ENCODE assay signal across 16 cellular contexts in the genomic region with DNA sequence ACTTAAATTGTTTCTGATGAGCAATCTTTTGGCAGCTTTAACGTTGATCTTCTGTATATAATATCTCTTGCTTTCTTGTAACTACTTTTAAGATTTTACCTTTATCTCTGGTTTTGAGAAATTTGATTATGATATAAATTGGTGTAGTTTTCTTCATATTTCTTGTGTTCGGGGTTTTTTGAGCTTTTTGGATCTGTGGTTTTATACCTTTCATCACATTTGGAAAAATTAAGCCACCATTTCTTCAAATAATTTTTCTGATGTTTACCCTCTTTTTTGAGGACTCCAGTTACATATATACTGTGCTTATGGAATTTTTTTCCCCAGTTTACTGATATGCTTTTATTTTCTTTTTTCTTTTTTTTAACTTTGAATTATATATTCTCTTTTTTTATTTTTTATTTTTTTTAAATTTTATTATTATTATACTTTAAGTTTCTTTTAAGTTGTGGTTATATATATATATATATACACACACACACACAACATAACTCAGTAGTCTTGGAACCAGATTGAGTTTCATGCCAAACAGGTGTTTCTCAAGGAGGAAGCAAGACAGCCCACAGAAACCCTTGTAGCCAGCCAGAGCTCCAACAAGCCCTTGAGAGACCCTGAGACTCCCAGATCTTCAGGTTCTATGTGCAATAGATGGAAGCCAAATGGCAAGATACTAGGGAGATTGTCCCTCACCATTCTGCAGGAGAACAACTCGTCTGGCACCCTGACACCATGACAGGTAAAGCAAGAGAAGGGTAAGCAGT. TPM values are rescaled to one million over a fixed set of nuclear protein-coding genes. Genes with fewer than 3 reads are reported as not detected.
A peak's percentile ranks its signal among the peaks of the same experiment; 100 is the strongest.
DNase-seq lines count a peak whose midpoint lies in the region; ATAC-seq lines count a peak whose summit lies in the region.
"Had no signal": no experiment of that assay in that cellular context is flagged by ENCODE, and none has a peak within 500 bp of the region (broad histone marks: within the 10 kb centered on the region; RNA-seq: fewer than 3 reads in every experiment).

No MANE protein-coding gene starts in this region.

- H3K9me3 Mint-ChIP-seq in activated CD4-positive, alpha-beta T cell treated with anti-CD3 and anti-CD28 coated beads for 36 hours (ENCODE audit: low read depth), result no peaks in the 10 kb centered on the region
- no peaks in the 10 kb centered on the region for H3K9me3 Mint-ChIP-seq in stimulated activated naive CD8-positive, alpha-beta T cell treated with anti-CD3 and anti-CD28 coated beads, Interleukin-15, amount 100 ng/mL, for 72 hours
- H3K9me3 Mint-ChIP-seq: central memory CD8-positive, alpha-beta T cell; stimulated activated effector memory CD8-positive, alpha-beta T cell treated with anti-CD3 and anti-CD28 coated beads, Interleukin-12 subunit alpha, Interleukin-12 subunit beta, amount 100 ng/mL, for 72 hours had no signal

- peaks cover 11% of the 10 kb centered on the region for H3K4me1 Mint-ChIP-seq in activated CD4-positive, alpha-beta T cell treated with anti-CD3 and anti-CD28 coated beads for 36 hours
- peaks cover 8% of the 10 kb centered on the region for H3K4me1 Mint-ChIP-seq in stimulated activated naive CD8-positive, alpha-beta T cell treated with anti-CD3 and anti-CD28 coated beads, Interleukin-15, amount 100 ng/mL, for 72 hours

- H3K27me3 Mint-ChIP-seq in activated CD4-positive, alpha-beta T cell treated with anti-CD3 and anti-CD28 coated beads for 36 hours, result peaks cover 10% of the 10 kb centered on the region
- H3K27me3 Mint-ChIP-seq in stimulated activated naive CD8-positive, alpha-beta T cell treated with anti-CD3 and anti-CD28 coated beads, Interleukin-15, amount 100 ng/mL, for 72 hours, result no peaks in the 10 kb centered on the region
- H3K27me3 Mint-ChIP-seq: activated naive CD8-positive, alpha-beta T cell; central memory CD8-positive, alpha-beta T cell had no signal

- intact Hi-C loops in activated CD4-positive, alpha-beta T cell treated with anti-CD3 and anti-CD28 coated beads for 36 hours (cut with DNase I, micrococcal nuclease), result no loop called here

- H3K27ac Mint-ChIP-seq in activated CD4-positive, alpha-beta T cell treated with anti-CD3 and anti-CD28 coated beads for 36 hours, result no peak overlapping the region
- no peak overlapping the region for H3K27ac Mint-ChIP-seq in stimulated activated naive CD8-positive, alpha-beta T cell treated with anti-CD3 and anti-CD28 coated beads, Interleukin-15, amount 100 ng/mL, for 72 hours
- H3K27ac Mint-ChIP-seq: activated CD8-positive, alpha-beta memory T cell treated with anti-CD3 and anti-CD28 coated beads, Interleukin-2, amount 10 ng/mL, durations not matched to agents 7 days and 5 days; activated naive CD8-positive, alpha-beta T cell; stimulated activated effector memory CD8-positive, alpha-beta T cell treated with anti-CD3 and anti-CD28 coated beads, Interleukin-12 subunit alpha, Interleukin-12 subunit beta, amount 100 ng/mL, for 72 hours had no signal

- no peak for DNase-seq in activated CD4-positive, alpha-beta T cell treated with anti-CD3 and anti-CD28 coated beads, Interleukin-2, amount 50 U/mL, for 4 hours
- no peak for DNase-seq in activated CD4-positive, alpha-beta T cell treated with anti-CD3 and anti-CD28 coated beads for 1 hour
- DNase-seq in activated CD4-positive, alpha-beta T cell treated with anti-CD3 and anti-CD28 coated beads for 36 hours, result no peak
- DNase-seq in stimulated activated naive CD8-positive, alpha-beta T cell treated with anti-CD3 and anti-CD28 coated beads, Interleukin-15, amount 100 ng/mL, for 72 hours, result no peak
- DNase-seq: activated CD8-positive, alpha-beta memory T cell treated with anti-CD3 and anti-CD28 coated beads, Interleukin-2, amount 10 ng/mL, durations not matched to agents 7 days and 5 days; head of caudate nucleus had no signal

- H3K4me3 Mint-ChIP-seq in activated CD4-positive, alpha-beta T cell treated with anti-CD3 and anti-CD28 coated beads for 36 hours, result no peak overlapping the region
- no peak overlapping the region for H3K4me3 Mint-ChIP-seq in stimulated activated naive CD8-positive, alpha-beta T cell treated with anti-CD3 and anti-CD28 coated beads, Interleukin-15, amount 100 ng/mL, for 72 hours
- H3K4me3 Mint-ChIP-seq: activated CD8-positive, alpha-beta memory T cell treated with anti-CD3 and anti-CD28 coated beads, Interleukin-2, amount 10 ng/mL, durations not matched to agents 7 days and 5 days; activated naive CD8-positive, alpha-beta T cell; central memory CD8-positive, alpha-beta T cell; stimulated activated effector memory CD8-positive, alpha-beta T cell treated with anti-CD3 and anti-CD28 coated beads, Interleukin-12 subunit alpha, Interleukin-12 subunit beta, amount 100 ng/mL, for 72 hours had no signal

- CTCF ChIA-PET in activated CD4-positive, alpha-beta T cell treated with anti-CD3 and anti-CD28 coated beads for 36 hours (lab: Charles Lee), result interaction anchor here (1.1 kb wide), 1 partner anchor 13 kb away, joined by 4 read pairs; no protein-coding TSS in a partner anchor

- no peaks in the 10 kb centered on the region for H3K36me3 Mint-ChIP-seq in activated CD4-positive, alpha-beta T cell treated with anti-CD3 and anti-CD28 coated beads for 36 hours (ENCODE audit: low read depth)
- H3K36me3 Mint-ChIP-seq: activated CD8-positive, alpha-beta memory T cell treated with anti-CD3 and anti-CD28 coated beads, Interleukin-2, amount 10 ng/mL, durations not matched to agents 7 days and 5 days; activated naive CD8-positive, alpha-beta T cell; stimulated activated effector memory CD8-positive, alpha-beta T cell treated with anti-CD3 and anti-CD28 coated beads, Interleukin-12 subunit alpha, Interleukin-12 subunit beta, amount 100 ng/mL, for 72 hours had no signal

- ATAC-seq in GM18499 (IDR thresholded peaks at IDR 0.05; ENCODE audit: insufficient read depth, unreplicated experiment) (peak; percentile 48), GM19452 (IDR thresholded peaks at IDR 0.05; ENCODE audit: unreplicated experiment) (peak; percentile 62), HG02763 (IDR thresholded peaks at IDR 0.05; ENCODE audit: unreplicated experiment) (peak; percentile 75), HG03460 (IDR thresholded peaks at IDR 0.05; ENCODE audit: unreplicated experiment) (peak; percentile 61)
- no peak for ATAC-seq in activated CD4-positive, alpha-beta T cell treated with anti-CD3 and anti-CD28 coated beads for 36 hours
- no peak for ATAC-seq in stimulated activated naive CD8-positive, alpha-beta T cell treated with anti-CD3 and anti-CD28 coated beads, Interleukin-15, amount 100 ng/mL, for 72 hours
- ATAC-seq: activated CD8-positive, alpha-beta memory T cell treated with anti-CD3 and anti-CD28 coated beads, Interleukin-2, amount 10 ng/mL, durations not matched to agents 7 days and 5 days; left lobe of liver; stimulated activated effector memory CD8-positive, alpha-beta T cell treated with anti-CD3 and anti-CD28 coated beads, Interleukin-12 subunit alpha, Interleukin-12 subunit beta, amount 100 ng/mL, for 72 hours had no signal

- POLR2A ChIA-PET in activated CD4-positive, alpha-beta T cell treated with anti-CD3 and anti-CD28 coated beads for 36 hours (lab: Charles Lee), result no interaction called here

RNA-seq across cellular contexts. Expression of a gene that starts 27.5 kb away (rescaled TPM):
- total RNA-seq in activated CD4-positive, alpha-beta T cell treated with anti-CD3 and anti-CD28 coated beads for 36 hours, result not detected
- total RNA-seq: activated CD8-positive, alpha-beta memory T cell treated with anti-CD3 and anti-CD28 coated beads, Interleukin-2, amount 10 ng/mL, durations not matched to agents 7 days and 5 days; left lobe of liver; M059J; urinary bladder had no signal

Comparison
In these comparisons a context has a peak if more than half of its experiments do, and no peak if none do; other contexts are left out.
1. ATAC-seq: peak in GM18499 (single experiment), GM19452 (single experiment), HG02763 (single experiment) and HG03460 (single experiment); none in activated CD4-positive, alpha-beta T cell treated with anti-CD3 and anti-CD28 coated beads for 36 hours (single experiment) and stimulated activated naive CD8-positive, alpha-beta T cell treated with anti-CD3 and anti-CD28 coated beads, Interleukin-15, amount 100 ng/mL, for 72 hours (single experiment).